17 cellular contexts compared by ENCODE assay signal in the genomic region with DNA sequence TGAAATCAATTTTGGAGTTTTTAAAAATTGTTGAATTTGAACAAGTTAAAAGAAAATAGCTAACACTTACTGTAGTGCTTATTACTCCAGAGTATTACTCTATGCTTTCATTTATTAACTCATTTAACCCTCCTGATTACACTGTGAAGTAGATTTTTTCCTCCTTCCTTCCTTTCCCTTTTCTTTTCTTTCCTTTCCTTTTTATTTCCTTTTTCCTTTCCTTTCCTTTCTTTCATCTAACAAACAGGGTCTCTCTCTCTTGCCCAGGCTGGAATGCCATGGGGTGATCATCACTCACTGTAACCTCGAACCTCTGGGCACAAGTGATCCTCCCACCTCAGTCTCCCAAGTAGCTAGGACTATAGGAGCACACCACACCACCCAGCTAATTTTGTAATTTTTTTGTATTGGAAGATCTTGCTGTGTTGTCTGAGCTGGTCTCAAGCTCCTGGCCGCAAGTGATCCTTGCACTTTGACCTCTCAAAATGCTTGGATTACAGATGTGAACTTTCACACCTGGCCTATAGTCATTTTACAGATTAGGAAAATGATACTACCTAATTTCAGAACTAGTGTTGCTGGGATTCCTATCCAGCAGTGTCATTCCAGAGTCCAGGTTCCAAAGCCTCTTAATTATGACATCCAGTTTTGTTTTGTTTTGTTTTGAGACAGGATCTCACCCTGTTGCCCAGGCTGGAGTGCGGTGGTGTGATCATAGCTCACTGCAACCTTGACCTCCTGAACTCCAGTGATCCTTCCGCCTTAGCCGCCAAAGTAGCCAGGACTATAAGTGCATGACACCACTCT. TPM values are rescaled to one million over a fixed set of nuclear protein-coding genes. Genes with fewer than 3 reads are reported as not detected.
DNase-seq lines count a peak whose midpoint lies in the region; ATAC-seq and TF ChIP-seq lines count a peak whose summit lies in the region.
"Had no signal": no experiment of that assay in that cellular context is flagged by ENCODE, and none has a peak within 500 bp of the region (broad histone marks: within the 10 kb centered on the region; RNA-seq: fewer than 3 reads in every experiment).

No MANE protein-coding gene starts in this region.

- peaks cover 12% of the 10 kb centered on the region for H3K79me1 ChIP-seq in mesenchymal stem cell (replicated peaks; ENCODE audit: low read length, poor library complexity, severe bottlenecking)

- H2BK15ac ChIP-seq in mesenchymal stem cell (ENCODE audit: low read depth, poor library complexity, severe bottlenecking), result no peak overlapping the region

- no peak for TF ChIP-seq EP300 in ovary (IDR thresholded peaks at IDR 0.05)

- no peak overlapping the region for H2BK5ac ChIP-seq in mesenchymal stem cell (ENCODE audit: low read depth, low read length, poor library complexity, severe bottlenecking)

- H4K91ac ChIP-seq in mesenchymal stem cell (ENCODE audit: low read length), result no peak overlapping the region

- DNase-seq in natural killer cell (no peak), adrenal gland (peak in 4 of 7 donors; percentile 16 to 43 (median 36)), mesothelial cell of epicardium (ENCODE audit: low spot score in 2 of 2, unreplicated experiment in 2 of 2) (no peak), mesenchymal stem cell (no peak), ovary (no peak), HUDEP-2 (lab: John Stamatoyannopoulos, UW; ENCODE audit: unreplicated experiment in 76 of 76) (no peak), NCI-H1105 (lab: John Stamatoyannopoulos, UW) (no peak)
- no peak for DNase-seq in natural killer cell treated with Interleukin-12 subunit alpha and Interleukin-12 subunit beta and Interleukin-15 and Interleukin-18, amount 100 ng/mL, for 72 hours (ENCODE audit: low spot score)
- DNase-seq: activated CD4-positive, alpha-beta T cell treated with anti-CD3 and anti-CD28 coated beads, Interleukin-2, amount 50 U/mL, for 48 hours; anterior cingulate cortex; cerebellar nuclear complex; heart right ventricle; KG1; NCI-H2029; stimulated activated CD4-positive, alpha-beta T cell treated with anti-CD3 and anti-CD28 coated beads, Interleukin-15, amount 100 ng/mL, for 24 hours; stomach had no signal

- H3K27ac ChIP-seq in adrenal gland (no peak overlapping the region), mesenchymal stem cell (ENCODE audit: low read length, poor library complexity, severe bottlenecking) (no peak overlapping the region), ovary (no peak overlapping the region)
- H3K27ac ChIP-seq: heart right ventricle, stomach had no signal

- peaks cover 9% of the 10 kb centered on the region for H3K36me3 Mint-ChIP-seq in natural killer cell
- H3K36me3 Mint-ChIP-seq in natural killer cell treated with Interleukin-12 subunit alpha and Interleukin-12 subunit beta and Interleukin-15 and Interleukin-18, amount 100 ng/mL, for 72 hours, result peaks cover 7% of the 10 kb centered on the region
- peaks cover 29% of the 10 kb centered on the region for H3K36me3 Mint-ChIP-seq in mesothelial cell of epicardium

- no peak for ATAC-seq in natural killer cell
- no peak for ATAC-seq in natural killer cell treated with Interleukin-12 subunit alpha and Interleukin-12 subunit beta and Interleukin-15 and Interleukin-18, amount 100 ng/mL, for 72 hours
- ATAC-seq: HCT116, heart right ventricle had no signal

- no peaks in the 10 kb centered on the region for H3K27me3 ChIP-seq in adrenal gland
- H3K27me3 ChIP-seq in mesenchymal stem cell (ENCODE audit: control insufficient read depth in 1 of 2, insufficient read depth in 1 of 2, low read length in 2 of 2), result no peaks in the 10 kb centered on the region
- H3K27me3 ChIP-seq in ovary, result no peaks in the 10 kb centered on the region
- H3K27me3 ChIP-seq: heart right ventricle, stomach had no signal

- no peak overlapping the region for H3K9ac ChIP-seq in mesenchymal stem cell (ENCODE audit: low read length)

- H3K4me3 Mint-ChIP-seq in natural killer cell (no peak overlapping the region), mesothelial cell of epicardium (no peak overlapping the region)
- no peak overlapping the region for H3K4me3 Mint-ChIP-seq in natural killer cell treated with Interleukin-12 subunit alpha and Interleukin-12 subunit beta and Interleukin-15 and Interleukin-18, amount 100 ng/mL, for 72 hours

- H3K36me3 ChIP-seq in adrenal gland (replicated peaks in 1 of 2), result peaks cover 0 to 8% of the 10 kb centered on the region in 2 donors
- H3K36me3 ChIP-seq in mesenchymal stem cell (ENCODE audit: control insufficient read depth in 1 of 2, insufficient read depth in 2 of 2, low read depth in 1 of 2, low read length in 2 of 2), result peaks cover 22 to 37% of the 10 kb centered on the region in 2 experiments
- no peaks in the 10 kb centered on the region for H3K36me3 ChIP-seq in ovary

- no peak overlapping the region for H4K8ac ChIP-seq in mesenchymal stem cell (ENCODE audit: low read length)

- H3K4ac ChIP-seq in mesenchymal stem cell (ENCODE audit: low read depth in 1 of 2, low read length in 2 of 2), result no peak overlapping the region

- no peaks in the 10 kb centered on the region for H3K27me3 Mint-ChIP-seq in natural killer cell (ENCODE audit: low read depth in 2 of 2)
- no peaks in the 10 kb centered on the region for H3K27me3 Mint-ChIP-seq in natural killer cell treated with Interleukin-12 subunit alpha and Interleukin-12 subunit beta and Interleukin-15 and Interleukin-18, amount 100 ng/mL, for 72 hours
- H3K27me3 Mint-ChIP-seq in mesothelial cell of epicardium (ENCODE audit: low read depth), result no peaks in the 10 kb centered on the region

- H3K4me1 Mint-ChIP-seq in natural killer cell, result peaks cover 39% of the 10 kb centered on the region in 2 donors
- H3K4me1 Mint-ChIP-seq in natural killer cell treated with Interleukin-12 subunit alpha and Interleukin-12 subunit beta and Interleukin-15 and Interleukin-18, amount 100 ng/mL, for 72 hours (ENCODE audit: low read depth in 2 of 2), result peaks cover 24 to 37% of the 10 kb centered on the region in 2 donors
- peaks cover 20% of the 10 kb centered on the region for H3K4me1 Mint-ChIP-seq in mesothelial cell of epicardium

- no peak overlapping the region for H3K4me2 ChIP-seq in mesenchymal stem cell (ENCODE audit: low read length, poor library complexity, severe bottlenecking)

- no peak for TF ChIP-seq CTCF in natural killer cell (IDR thresholded peaks at IDR 0.05)
- TF ChIP-seq CTCF in adrenal gland (IDR thresholded peaks at IDR 0.05), result no peak
- no peak for TF ChIP-seq CTCF in mesothelial cell of epicardium (IDR thresholded peaks at IDR 0.05; ENCODE audit: unreplicated experiment)
- TF ChIP-seq CTCF in ovary (IDR thresholded peaks at IDR 0.05), result no peak

- no peak overlapping the region for H2AK5ac ChIP-seq in mesenchymal stem cell (ENCODE audit: low read length, severe bottlenecking)

- H3K9me3 ChIP-seq in adrenal gland (replicated peaks in 1 of 3) (no peaks in the 10 kb centered on the region), mesenchymal stem cell (ENCODE audit: control insufficient read depth, low read length) (no peaks in the 10 kb centered on the region), ovary (no peaks in the 10 kb centered on the region)
- H3K9me3 ChIP-seq: stomach had no signal

- H2AFZ ChIP-seq in mesenchymal stem cell (ENCODE audit: low read depth, low read length), result no peak overlapping the region

- H3K27ac Mint-ChIP-seq in natural killer cell, result peak overlapping the region; percentile 0 to 62
- no peak overlapping the region for H3K27ac Mint-ChIP-seq in natural killer cell treated with Interleukin-12 subunit alpha and Interleukin-12 subunit beta and Interleukin-15 and Interleukin-18, amount 100 ng/mL, for 72 hours
- peak overlapping the region; percentile 68 for H3K27ac Mint-ChIP-seq in mesothelial cell of epicardium

- no peak overlapping the region for H3K14ac ChIP-seq in mesenchymal stem cell (ENCODE audit: low read length in 2 of 2)

- H2BK12ac ChIP-seq in mesenchymal stem cell (ENCODE audit: low read length in 2 of 2), result no peak overlapping the region

- H3K18ac ChIP-seq in mesenchymal stem cell (ENCODE audit: low read depth in 1 of 2, low read length in 2 of 2), result no peak overlapping the region

- H2BK120ac ChIP-seq in mesenchymal stem cell (ENCODE audit: low read depth, low read length), result no peak overlapping the region

- no peaks in the 10 kb centered on the region for H3K9me3 Mint-ChIP-seq in natural killer cell
- no peaks in the 10 kb centered on the region for H3K9me3 Mint-ChIP-seq in natural killer cell treated with Interleukin-12 subunit alpha and Interleukin-12 subunit beta and Interleukin-15 and Interleukin-18, amount 100 ng/mL, for 72 hours
- H3K9me3 Mint-ChIP-seq in mesothelial cell of epicardium, result peaks cover 8% of the 10 kb centered on the region

- peaks cover 10 to 38% of the 10 kb centered on the region in 2 donors for H3K4me1 ChIP-seq in adrenal gland (replicated peaks in 1 of 2)
- H3K4me1 ChIP-seq in mesenchymal stem cell (ENCODE audit: control insufficient read depth, insufficient read depth, low read depth, low read length), result peaks cover 1% of the 10 kb centered on the region
- H3K4me1 ChIP-seq in ovary (ENCODE audit: insufficient read depth), result peaks cover 7% of the 10 kb centered on the region

- TF ChIP-seq POLR2A in adrenal gland (IDR thresholded peaks at IDR 0.05), result no peak
- TF ChIP-seq POLR2A in ovary (IDR thresholded peaks at IDR 0.05), result no peak

- H3K4me3 ChIP-seq in adrenal gland (no peak overlapping the region), mesenchymal stem cell (ENCODE audit: insufficient read depth in 1 of 2, low read depth in 1 of 2, low read length in 2 of 2) (no peak overlapping the region), ovary (no peak overlapping the region)
- H3K4me3 ChIP-seq: heart right ventricle, stomach had no signal

- H3K23ac ChIP-seq in mesenchymal stem cell (ENCODE audit: low read length in 2 of 2), result no peak overlapping the region

- intact Hi-C loops in natural killer cell (cut with micrococcal nuclease) (no loop called here), adrenal gland (cut with DNase I) (no loop called here), ovary (cut with DNase I) (no loop called here)

- WGBS in adrenal gland, 4 donors, result 58 to 74% (median 66%) methylated on average over 5 of the region's 5 CpGs
- 93% methylated on average over 5 of the region's 5 CpGs for WGBS in mesenchymal stem cell
- 58 to 81% (median 64%) methylated on average over 5 of the region's 5 CpGs for WGBS in ovary, 3 donors

RNA-seq across cellular contexts. Expression of a gene that starts 59.9 kb away (rescaled TPM):
- total RNA-seq in natural killer cell (10 to 100 TPM; 55.4 to 76.9 (median 70.0) TPM), adrenal gland (10 to 100 TPM; 31.5 to 66.3 (median 57.5) TPM), mesothelial cell of epicardium (84.7 to 92.1 TPM (median 86.7 TPM) in 3 replicates), ovary (10 to 100 TPM; 38.4 to 66.5 (median 56.7) TPM)
- total RNA-seq in natural killer cell treated with Interleukin-12 subunit alpha and Interleukin-12 subunit beta and Interleukin-15 and Interleukin-18, amount 100 ng/mL, for 72 hours, result 10 to 100 TPM; 64.0 to 81.6 TPM
- polyA plus RNA-seq in adrenal gland (10 to 100 TPM in 1 of 3 donors, 1 to 10 TPM in 2; 6.4 to 25.9 (median 9.7) TPM), ovary (10 to 100 TPM in 1 of 2 donors, 1 to 10 TPM in 1; 8.7 to 19.4 TPM)
- 23.2 TPM for polyA plus RNA-seq in mesenchymal stem cell (2013, experiment 1 of 2)
- polyA plus RNA-seq in mesenchymal stem cell (2013, experiment 2 of 2), result 23.3 TPM

Comparison
In these comparisons a context has a peak if more than half of its experiments do, and no peak if none do; other contexts are left out.
1. H3K27ac Mint-ChIP-seq: peak in natural killer cell (2 of 2) and mesothelial cell of epicardium (single experiment); none in natural killer cell treated with Interleukin-12 subunit alpha and Interleukin-12 subunit beta and Interleukin-15 and Interleukin-18, amount 100 ng/mL, for 72 hours (0 of 2).
2. DNase-seq: peak in adrenal gland (4 of 7); none in natural killer cell (single experiment), natural killer cell treated with Interleukin-12 subunit alpha and Interleukin-12 subunit beta and Interleukin-15 and Interleukin-18, amount 100 ng/mL, for 72 hours (single experiment), mesothelial cell of epicardium (0 of 2), mesenchymal stem cell (single experiment), ovary (0 of 5), HUDEP-2 (0 of 76) and NCI-H1105 (single experiment).